9 cellular contexts compared by ENCODE assay signal in the genomic region with DNA sequence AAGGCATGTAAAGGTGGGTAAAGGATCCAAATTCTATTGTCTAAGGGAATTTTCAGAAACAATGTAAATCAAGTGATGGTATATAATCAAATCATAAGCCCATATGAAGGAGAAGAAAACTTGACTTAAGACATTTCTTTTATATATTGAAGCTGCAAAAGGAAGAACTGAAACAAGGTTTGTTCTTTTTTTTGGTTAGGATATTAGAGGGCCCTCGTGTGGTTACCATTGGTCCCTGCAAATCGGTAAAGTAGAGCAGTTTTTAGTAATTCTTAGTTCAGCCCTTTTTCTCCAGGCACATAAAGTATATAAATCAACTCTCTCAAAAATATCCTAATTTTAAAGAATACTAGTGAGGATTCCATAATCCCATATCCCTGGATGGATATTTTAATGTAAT.
DNase-seq lines count a peak whose midpoint lies in the region; ATAC-seq and TF ChIP-seq lines count a peak whose summit lies in the region.
"Had no signal": no experiment of that assay in that cellular context is flagged by ENCODE, and none has a peak within 500 bp of the region (broad histone marks: within the 10 kb centered on the region; RNA-seq: fewer than 3 reads in every experiment).

No MANE protein-coding gene starts in this region.

- H3K27ac Mint-ChIP-seq in activated CD4-positive, alpha-beta memory T cell treated with anti-CD3 and anti-CD28 coated beads for 36 hours: peak overlapping the region; percentile 69

- peak; percentile 32 for DNase-seq in GDM1 (lab: John Stamatoyannopoulos, UW)
- DNase-seq in activated CD4-positive, alpha-beta memory T cell treated with anti-CD3 and anti-CD28 coated beads for 36 hours: peak; percentile 42
- peak; percentile 26 for DNase-seq in iPS-NIHi7 (ENCODE audit: extremely low spot score)
- no peak for DNase-seq in occipital lobe (lab: John Stamatoyannopoulos, UW)
- no peak for DNase-seq in stimulated activated CD4-positive, alpha-beta T cell treated with anti-CD3 and anti-CD28 coated beads, Interleukin-12 subunit alpha, Interleukin-12 subunit beta, amount 100 ng/mL, for 4 hours
- no peak for DNase-seq in omental fat pad (ENCODE audit: low spot score)
- DNase-seq in activated gamma-delta T cell (lab: John Stamatoyannopoulos, UW): no peak

- H3K27me3 Mint-ChIP-seq in activated CD4-positive, alpha-beta memory T cell treated with anti-CD3 and anti-CD28 coated beads for 36 hours: no peaks in the 10 kb centered on the region

- ATAC-seq in HG03342 (IDR thresholded peaks at IDR 0.05; ENCODE audit: unreplicated experiment): peak; percentile 44
- no peak for ATAC-seq in omental fat pad (ENCODE audit: low FRiP score)

- peaks cover 57% of the 10 kb centered on the region for H3K4me1 Mint-ChIP-seq in activated CD4-positive, alpha-beta memory T cell treated with anti-CD3 and anti-CD28 coated beads for 36 hours (ENCODE audit: low read depth)

- CTCF ChIA-PET in activated CD4-positive, alpha-beta memory T cell treated with anti-CD3 and anti-CD28 coated beads for 36 hours (lab: Charles Lee): interaction anchor here (0.6 to 3.7 kb wide), 41 partner anchors 9 to 450 kb away, joined by 3 to 56 read pairs (median 5); a partner anchor contains a TSS

- no peaks in the 10 kb centered on the region for H3K36me3 Mint-ChIP-seq in activated CD4-positive, alpha-beta memory T cell treated with anti-CD3 and anti-CD28 coated beads for 36 hours

- intact Hi-C loops in activated CD4-positive, alpha-beta memory T cell treated with anti-CD3 and anti-CD28 coated beads for 36 hours (cut with micrococcal nuclease): loop anchor here (1.0 to 10.0 kb wide), 5 partner anchors 17 to 1812 kb away; a partner anchor contains a TSS

- no peaks in the 10 kb centered on the region for H3K9me3 Mint-ChIP-seq in activated CD4-positive, alpha-beta memory T cell treated with anti-CD3 and anti-CD28 coated beads for 36 hours
- H3K9me3 Mint-ChIP-seq: T-helper 1 cell treated with Interleukin-12 subunit alpha and Interleukin-12 subunit beta and Interleukin-4 antibody, amounts not matched to agents 30 μg/mL and 1 μg/mL, for 36 hours had no signal

- no peak overlapping the region for H3K4me3 Mint-ChIP-seq in activated CD4-positive, alpha-beta memory T cell treated with anti-CD3 and anti-CD28 coated beads for 36 hours

- POLR2A ChIA-PET in activated CD4-positive, alpha-beta memory T cell treated with anti-CD3 and anti-CD28 coated beads for 36 hours (lab: Charles Lee): interaction anchor here (0.9 to 2.9 kb wide), 7 partner anchors 17 to 118 kb away, joined by 3 to 20 read pairs (median 4); a partner anchor contains a TSS

- no peak for TF ChIP-seq CTCF in omental fat pad (IDR thresholded peaks at IDR 0.05)

Comparison
In these comparisons a context has a peak if more than half of its experiments do, and no peak if none do; other contexts are left out.
1. DNase-seq: peak in GDM1 (single experiment), activated CD4-positive, alpha-beta memory T cell treated with anti-CD3 and anti-CD28 coated beads for 36 hours (single experiment) and iPS-NIHi7 (single experiment); none in occipital lobe (single experiment), stimulated activated CD4-positive, alpha-beta T cell treated with anti-CD3 and anti-CD28 coated beads, Interleukin-12 subunit alpha, Interleukin-12 subunit beta, amount 100 ng/mL, for 4 hours (single experiment), omental fat pad (single experiment) and activated gamma-delta T cell (single experiment).